15 cellular contexts compared by ENCODE assay signal in the genomic region with DNA sequence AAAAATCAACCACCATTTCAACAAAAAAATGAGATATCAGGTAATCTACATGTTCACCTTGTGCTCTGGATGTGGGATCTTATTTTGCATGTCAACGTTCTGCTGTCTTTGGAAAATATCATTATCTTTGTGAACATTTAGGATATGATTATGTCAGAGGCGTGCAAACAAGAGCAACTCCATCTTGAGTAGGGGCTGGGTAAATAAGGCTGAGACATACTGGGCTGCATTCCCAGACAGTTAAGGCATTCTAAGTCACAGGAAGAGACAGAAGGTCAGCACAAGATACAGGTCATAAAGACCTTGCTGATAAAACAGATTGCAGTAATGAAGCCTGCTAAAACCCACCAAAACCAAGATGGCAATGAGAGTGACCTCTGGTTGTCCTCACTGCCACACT.
"Had no signal": no experiment of that assay in that cellular context is flagged by ENCODE, and none has a peak within 500 bp of the region (broad histone marks: within the 10 kb centered on the region; RNA-seq: fewer than 3 reads in every experiment).

No MANE protein-coding gene starts in this region.

- H3K27me3 ChIP-seq: esophagus muscularis mucosa, gastrocnemius medialis, heart right ventricle, pancreas had no signal

- H3K4me3 ChIP-seq: esophagus muscularis mucosa, gastrocnemius medialis, heart right ventricle, left ventricle myocardium inferior, lower lobe of right lung, pancreas had no signal

- H3K36me3 ChIP-seq: esophagus muscularis mucosa, gastrocnemius medialis, heart right ventricle, left ventricle myocardium inferior, lower lobe of right lung, pancreas had no signal

- DNase-seq: effector memory CD4-positive, alpha-beta T cell; gastrocnemius medialis; heart right ventricle; left cardiac atrium; left ventricle myocardium inferior; lower lobe of right lung; natural killer cell; occipital lobe; pancreas; right cardiac atrium; small intestine; stimulated activated CD4-positive, alpha-beta T cell treated with anti-CD3 and anti-CD28 coated beads, Interleukin-2, amount 100 ng/mL, for 48 hours; stimulated activated naive CD4-positive, alpha-beta T cell treated with Interleukin-2 at 50 U/mL for 16 hours had no signal

- H3K9me3 ChIP-seq: esophagus muscularis mucosa, gastrocnemius medialis, heart right ventricle, left ventricle myocardium inferior, lower lobe of right lung, pancreas had no signal

- H3K27ac ChIP-seq: epithelial cell of prostate, esophagus muscularis mucosa, gastrocnemius medialis, heart right ventricle, left ventricle myocardium inferior, lower lobe of right lung, pancreas had no signal

- H3K4me1 ChIP-seq: esophagus muscularis mucosa, lower lobe of right lung, pancreas had no signal
